ENCODE assay signal across 15 cellular contexts in the genomic region with DNA sequence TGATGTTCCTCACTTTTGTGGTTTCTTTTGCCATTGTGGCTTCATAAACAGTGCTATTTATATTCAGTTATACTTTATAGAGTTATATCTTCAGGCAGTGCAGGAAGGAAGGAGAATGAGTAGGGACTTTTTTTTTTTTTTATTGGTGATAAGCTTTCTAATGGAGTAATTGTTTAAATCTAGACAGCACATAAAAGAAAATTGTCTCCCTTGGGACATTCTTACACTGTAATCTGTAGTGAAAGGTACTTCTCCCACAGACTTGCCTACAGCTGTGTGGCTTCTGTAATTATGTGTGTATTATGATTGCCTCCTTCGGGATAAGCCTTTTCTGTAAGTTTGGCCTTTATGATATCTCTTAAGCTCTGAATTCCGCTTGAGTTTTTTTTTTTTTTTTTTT.
"Had no signal": no experiment of that assay in that cellular context is flagged by ENCODE, and none has a peak within 500 bp of the region (broad histone marks: within the 10 kb centered on the region; RNA-seq: fewer than 3 reads in every experiment).

No MANE protein-coding gene starts in this region.

- H3K4me1 ChIP-seq: gastroesophageal sphincter, lower lobe of right lung, right lobe of liver had no signal

- H3K4me3 ChIP-seq: gastroesophageal sphincter, lower lobe of right lung, right lobe of liver, smooth muscle cell had no signal

- ATAC-seq: gastroesophageal sphincter, left colon, lower lobe of right lung, right lobe of liver had no signal

- H3K27me3 Mint-ChIP-seq: stimulated activated naive CD8-positive, alpha-beta T cell treated with anti-CD3 and anti-CD28 coated beads, Interleukin-15, Interleukin-2, amounts not matched to agents 100 ng/mL and 50 ng/mL, for 24 hours; type B pancreatic cell had no signal

- H3K4me3 Mint-ChIP-seq: nephron progenitor cell; stimulated activated naive CD8-positive, alpha-beta T cell treated with anti-CD3 and anti-CD28 coated beads, Interleukin-15, Interleukin-2, amounts not matched to agents 100 ng/mL and 50 ng/mL, for 24 hours; T-helper 2 cell treated with Interferon-gamma antibody and Interleukin-4, amounts not matched to agents 5 μg/mL and 100 μg/mL, for 36 hours; type B pancreatic cell had no signal

- H3K27ac Mint-ChIP-seq: nephron progenitor cell; stimulated activated naive CD8-positive, alpha-beta T cell treated with anti-CD3 and anti-CD28 coated beads, Interleukin-15, Interleukin-2, amounts not matched to agents 100 ng/mL and 50 ng/mL, for 24 hours; T-helper 2 cell treated with Interferon-gamma antibody and Interleukin-4, amounts not matched to agents 5 μg/mL and 100 μg/mL, for 36 hours; type B pancreatic cell had no signal

- H3K9me3 Mint-ChIP-seq: nephron progenitor cell; stimulated activated naive CD8-positive, alpha-beta T cell treated with anti-CD3 and anti-CD28 coated beads, Interleukin-15, Interleukin-2, amounts not matched to agents 100 ng/mL and 50 ng/mL, for 24 hours; T-helper 2 cell treated with Interferon-gamma antibody and Interleukin-4, amounts not matched to agents 5 μg/mL and 100 μg/mL, for 36 hours; type B pancreatic cell had no signal

- DNase-seq: activated naive CD4-positive, alpha-beta T cell treated with Interleukin-2 at 50 U/mL for 16 hours; activated T-cell treated with anti-CD3 and anti-CD28 coated beads for 4 hours; anterior cingulate cortex; brain microvascular endothelial cell; cortex of kidney; effector memory CD4-positive, alpha-beta T cell; left colon; lower lobe of right lung; nephron progenitor cell; right lobe of liver had no signal

- H3K4me2 ChIP-seq: smooth muscle cell had no signal

- H3K27ac ChIP-seq: brain microvascular endothelial cell, gastroesophageal sphincter, lower lobe of right lung, right lobe of liver had no signal

- H3K36me3 ChIP-seq: brain microvascular endothelial cell, right lobe of liver had no signal

- H3K9me3 ChIP-seq: gastroesophageal sphincter, lower lobe of right lung, right lobe of liver had no signal

- H3K27me3 ChIP-seq: brain microvascular endothelial cell, gastroesophageal sphincter, right lobe of liver had no signal

- H3K4me1 Mint-ChIP-seq: nephron progenitor cell had no signal
